ENCODE assay signal across 26 cellular contexts in genomic region chr13:70357031-70357430, GRCh38.
DNase-seq lines count a peak whose midpoint lies in the region; ATAC-seq, FAIRE-seq and TF ChIP-seq lines count a peak whose summit lies in the region.
"Had no signal": no experiment of that assay in that cellular context is flagged by ENCODE, and none has a peak within 500 bp of the region (broad histone marks: within the 10 kb centered on the region; RNA-seq: fewer than 3 reads in every experiment).

No MANE protein-coding gene starts in this region.

- no peaks in the 10 kb centered on the region for H3K36me3 ChIP-seq in SU-DHL-6 (ENCODE audit: low read length)
- no peaks in the 10 kb centered on the region for H3K36me3 ChIP-seq in bronchial epithelial cell (ENCODE audit: control insufficient read depth, insufficient read depth, low read length)
- H3K36me3 ChIP-seq: BE2C, BLaER1 had no signal

- H3K27ac Mint-ChIP-seq in neural crest cell (ENCODE audit: unreplicated experiment): peak overlapping the region; percentile 6
- no peak overlapping the region for H3K27ac Mint-ChIP-seq in activated CD8-positive, alpha-beta T cell treated with anti-CD3 and anti-CD28 coated beads, Interleukin-2, amount 10 ng/mL, durations not matched to agents 7 days and 5 days
- H3K27ac Mint-ChIP-seq: CD14-positive monocyte; CD4-positive, alpha-beta memory T cell; CD4-positive, CD25-positive, alpha-beta regulatory T cell; CD8-positive, alpha-beta memory T cell had no signal

- H3K9ac ChIP-seq in SU-DHL-6 (ENCODE audit: low read length): no peak overlapping the region
- H3K9ac ChIP-seq: BLaER1 had no signal

- H3K36me3 Mint-ChIP-seq in neural crest cell (ENCODE audit: low read depth): no peaks in the 10 kb centered on the region
- no peaks in the 10 kb centered on the region for H3K36me3 Mint-ChIP-seq in activated CD8-positive, alpha-beta T cell treated with anti-CD3 and anti-CD28 coated beads, Interleukin-2, amount 10 ng/mL, durations not matched to agents 7 days and 5 days (ENCODE audit: low read depth)
- H3K36me3 Mint-ChIP-seq: CD14-positive monocyte; CD4-positive, alpha-beta memory T cell; CD4-positive, CD25-positive, alpha-beta regulatory T cell; CD8-positive, alpha-beta memory T cell had no signal

- H3K4me1 Mint-ChIP-seq in neural crest cell: no peaks in the 10 kb centered on the region
- no peaks in the 10 kb centered on the region for H3K4me1 Mint-ChIP-seq in activated CD8-positive, alpha-beta T cell treated with anti-CD3 and anti-CD28 coated beads, Interleukin-2, amount 10 ng/mL, durations not matched to agents 7 days and 5 days (ENCODE audit: low read depth)
- H3K4me1 Mint-ChIP-seq: CD14-positive monocyte; CD4-positive, alpha-beta memory T cell; CD4-positive, CD25-positive, alpha-beta regulatory T cell; CD8-positive, alpha-beta memory T cell had no signal

- H3K79me2 ChIP-seq in SU-DHL-6 (ENCODE audit: insufficient read depth, low read length): no peaks in the 10 kb centered on the region

- POLR2A ChIA-PET in activated CD8-positive, alpha-beta T cell treated with anti-CD3 and anti-CD28 coated beads, Interleukin-2, amount 10 ng/mL, durations not matched to agents 7 days and 5 days (lab: Charles Lee): no interaction called here

- DNase-seq in bronchial epithelial cell (ENCODE audit: low read depth) (peak; percentile 26), neural crest cell (ENCODE audit: low read depth, low spot score) (no peak), GM03348 (ENCODE audit: low spot score) (no peak)
- DNase-seq in central memory CD4-positive, alpha-beta T cell: no peak
- DNase-seq in activated CD8-positive, alpha-beta T cell treated with anti-CD3 and anti-CD28 coated beads, Interleukin-2, amount 10 ng/mL, durations not matched to agents 7 days and 5 days: no peak
- DNase-seq: 8988T; ACHN; BE2C; C1 segment of cervical spinal cord; CD4-positive, alpha-beta memory T cell; CD4-positive, CD25-positive, alpha-beta regulatory T cell; CD8-positive, alpha-beta memory T cell; COR-L47; DMS 273 treated with DMSO at 0.1 percent for 48 hours; DMS153; DMS53; DMS79; DND-41; EL; GDM1 had no signal

- no peak overlapping the region for H3K4me3 Mint-ChIP-seq in neural crest cell
- no peak overlapping the region for H3K4me3 Mint-ChIP-seq in activated CD8-positive, alpha-beta T cell treated with anti-CD3 and anti-CD28 coated beads, Interleukin-2, amount 10 ng/mL, durations not matched to agents 7 days and 5 days
- H3K4me3 Mint-ChIP-seq: CD14-positive monocyte; CD4-positive, alpha-beta memory T cell; CD4-positive, CD25-positive, alpha-beta regulatory T cell; CD8-positive, alpha-beta memory T cell had no signal

- no peaks in the 10 kb centered on the region for H3F3A ChIP-seq in SU-DHL-6 (ENCODE audit: insufficient read depth)

- H2AFZ ChIP-seq in SU-DHL-6 (ENCODE audit: low read depth, low read length, severe bottlenecking): peak overlapping the region; percentile 64

- no peaks in the 10 kb centered on the region for H3K9me3 ChIP-seq in SU-DHL-6 (ENCODE audit: insufficient read depth, low read length)
- H3K9me3 ChIP-seq: BE2C, BLaER1 had no signal

- H3K9me3 Mint-ChIP-seq in neural crest cell: no peaks in the 10 kb centered on the region
- no peaks in the 10 kb centered on the region for H3K9me3 Mint-ChIP-seq in activated CD8-positive, alpha-beta T cell treated with anti-CD3 and anti-CD28 coated beads, Interleukin-2, amount 10 ng/mL, durations not matched to agents 7 days and 5 days (ENCODE audit: insufficient read depth)

- CTCF ChIA-PET in activated CD8-positive, alpha-beta T cell treated with anti-CD3 and anti-CD28 coated beads, Interleukin-2, amount 10 ng/mL, durations not matched to agents 7 days and 5 days (lab: Charles Lee): no interaction called here

- no peaks in the 10 kb centered on the region for H3K9me2 ChIP-seq in SU-DHL-6 (replicated peaks; ENCODE audit: insufficient read depth, low read length)

- no peak overlapping the region for H3K4me3 ChIP-seq in SU-DHL-6 (ENCODE audit: insufficient read depth, low read length, poor library complexity, severe bottlenecking)
- H3K4me3 ChIP-seq in bronchial epithelial cell (ENCODE audit: low read depth, low read length): no peak overlapping the region
- H3K4me3 ChIP-seq: BLaER1 had no signal

- H3K27me3 ChIP-seq in SU-DHL-6 (ENCODE audit: low read length) (no peaks in the 10 kb centered on the region), bronchial epithelial cell (ENCODE audit: control insufficient read depth, insufficient read depth, low read length) (no peaks in the 10 kb centered on the region)
- H3K27me3 ChIP-seq: BE2C, BLaER1 had no signal

- TF ChIP-seq CTCF in SU-DHL-6 (IDR thresholded peaks at IDR 0.05; ENCODE audit: insufficient read depth, low read length, poor library complexity, severe bottlenecking) (no peak), bronchial epithelial cell (IDR thresholded peaks at IDR 0.05; ENCODE audit: insufficient read depth, low read length, severe bottlenecking) (no peak), neural crest cell (conservative IDR thresholded peaks at IDR 0.05) (no peak)

- no peaks in the 10 kb centered on the region for H4K20me1 ChIP-seq in SU-DHL-6 (ENCODE audit: low read depth, low read length)
- H4K20me1 ChIP-seq: BLaER1 had no signal

- H3K27me3 Mint-ChIP-seq in neural crest cell (ENCODE audit: low read depth): no peaks in the 10 kb centered on the region
- H3K27me3 Mint-ChIP-seq in activated CD8-positive, alpha-beta T cell treated with anti-CD3 and anti-CD28 coated beads, Interleukin-2, amount 10 ng/mL, durations not matched to agents 7 days and 5 days (ENCODE audit: low read depth): no peaks in the 10 kb centered on the region
- H3K27me3 Mint-ChIP-seq: CD4-positive, alpha-beta memory T cell; CD4-positive, CD25-positive, alpha-beta regulatory T cell; CD8-positive, alpha-beta memory T cell had no signal

- no peak overlapping the region for H3K27ac ChIP-seq in SU-DHL-6 (ENCODE audit: low read depth, low read length)
- H3K27ac ChIP-seq: BLaER1 had no signal

- no peak overlapping the region for H3K4me2 ChIP-seq in SU-DHL-6 (ENCODE audit: low read depth, low read length, poor library complexity, severe bottlenecking)
- H3K4me2 ChIP-seq: BLaER1 had no signal

- no peak for FAIRE-seq in bronchial epithelial cell (lab: Jason Lieb, UNC)
- FAIRE-seq: A204.1, GM12891, GM19239 had no signal

- no peak for ATAC-seq in activated CD8-positive, alpha-beta T cell treated with anti-CD3 and anti-CD28 coated beads, Interleukin-2, amount 10 ng/mL, durations not matched to agents 7 days and 5 days
